ENCODE assay signal across 15 cellular contexts in the genomic region with DNA sequence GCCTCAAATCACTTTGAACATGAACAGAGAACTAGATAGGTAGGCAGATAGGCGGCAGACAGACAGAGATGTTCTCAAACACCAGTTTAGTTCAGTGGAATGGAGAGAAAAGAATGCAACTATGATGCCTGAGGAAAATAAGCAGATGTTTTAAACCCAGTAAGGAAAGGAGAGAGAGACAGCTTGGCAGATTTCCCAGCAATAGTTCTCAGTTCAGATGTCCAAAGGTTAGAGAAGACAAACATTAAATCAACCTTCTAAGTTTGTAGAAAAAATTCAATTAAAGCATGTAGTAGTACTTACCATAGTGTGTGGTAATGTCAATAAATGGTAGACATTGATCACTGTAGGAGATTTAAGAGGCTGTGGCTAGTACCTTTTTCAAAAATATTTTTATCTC.
DNase-seq lines count a peak whose midpoint lies in the region; ATAC-seq and TF ChIP-seq lines count a peak whose summit lies in the region.
"Had no signal": no experiment of that assay in that cellular context is flagged by ENCODE, and none has a peak within 500 bp of the region (broad histone marks: within the 10 kb centered on the region; RNA-seq: fewer than 3 reads in every experiment).

No MANE protein-coding gene starts in this region.

- CTCF ChIA-PET in activated CD8-positive, alpha-beta memory T cell treated with anti-CD3 and anti-CD28 coated beads, Interleukin-2, amount 10 ng/mL, durations not matched to agents 7 days and 5 days (lab: Charles Lee) = interaction anchor here (2.0 kb wide), 1 partner anchor 213 kb away, joined by 5 read pairs; no protein-coding TSS in a partner anchor

- DNase-seq in GM04503 (ENCODE audit: low read depth) (peak; percentile 47), SJCRH30 (peak; percentile 54 to 83), fibroblast of lung (ENCODE audit: low read depth in 2 of 2) (peak; percentile 78 to 90), osteoblast (ENCODE audit: insufficient read length, low spot score, missing footprints) (peak; percentile 23), GM10266 (ENCODE audit: extremely low spot score) (no peak), inferior parietal cortex (ENCODE audit: extremely low spot score) (no peak)
- no peak for DNase-seq in stimulated activated naive CD8-positive, alpha-beta T cell treated with anti-CD3 and anti-CD28 coated beads, Interleukin-15, amount 100 ng/mL, for 72 hours
- no peak for DNase-seq in activated CD8-positive, alpha-beta memory T cell treated with anti-CD3 and anti-CD28 coated beads, Interleukin-2, amount 10 ng/mL, durations not matched to agents 7 days and 5 days
- DNase-seq: activated CD4-positive, alpha-beta T cell treated with anti-CD3 and anti-CD28 coated beads, Interleukin-2, amount 50 U/mL, for 48 hours; activated naive CD4-positive, alpha-beta T cell treated with Interleukin-2 at 50 U/mL for 16 hours; Caco-2; NCI-H2081 had no signal

- H3K9me3 Mint-ChIP-seq in stimulated activated naive CD8-positive, alpha-beta T cell treated with anti-CD3 and anti-CD28 coated beads, Interleukin-15, amount 100 ng/mL, for 72 hours = no peaks in the 10 kb centered on the region
- no peaks in the 10 kb centered on the region for H3K9me3 Mint-ChIP-seq in activated CD8-positive, alpha-beta memory T cell treated with anti-CD3 and anti-CD28 coated beads, Interleukin-2, amount 10 ng/mL, durations not matched to agents 7 days and 5 days (ENCODE audit: low read depth)
- H3K9me3 Mint-ChIP-seq: IgD-negative memory B cell; T-helper 2 cell treated with Interferon-gamma antibody and Interleukin-4, amounts not matched to agents 5 μg/mL and 100 μg/mL, for 36 hours had no signal

- H3K9ac ChIP-seq in fibroblast of lung (ENCODE audit: insufficient read depth, low read length) = no peak overlapping the region

- no peak overlapping the region for H3K4me3 ChIP-seq in SJCRH30
- no peak overlapping the region for H3K4me3 ChIP-seq in fibroblast of lung (replicated peaks in 1 of 4; ENCODE audit: control extremely low read depth in 1 of 4, insufficient read depth in 1 of 4, low read depth in 3 of 4, low read length in 4 of 4)
- no peak overlapping the region for H3K4me3 ChIP-seq in osteoblast (ENCODE audit: insufficient read depth, low read length)

- H3K4me2 ChIP-seq in fibroblast of lung (ENCODE audit: extremely low read depth, insufficient read depth, low read length) = no peak overlapping the region
- H3K4me2 ChIP-seq in osteoblast (ENCODE audit: insufficient read depth, low read length) = no peak overlapping the region

- H3K4me1 ChIP-seq in SJCRH30 (peaks cover 22% of the 10 kb centered on the region), fibroblast of lung (ENCODE audit: control insufficient read depth, extremely low read depth, insufficient read depth, low read length) (peaks cover 22% of the 10 kb centered on the region), osteoblast (ENCODE audit: insufficient read depth, low read length) (peaks cover 27% of the 10 kb centered on the region)

- H4K20me1 ChIP-seq in fibroblast of lung (ENCODE audit: control insufficient read depth, extremely low read depth, insufficient read depth, low read length) (no peaks in the 10 kb centered on the region), osteoblast (ENCODE audit: insufficient read depth, low read length) (no peaks in the 10 kb centered on the region)

- H3K27me3 ChIP-seq in SJCRH30 (no peaks in the 10 kb centered on the region), fibroblast of lung (ENCODE audit: control insufficient read depth, insufficient read depth, low read length) (no peaks in the 10 kb centered on the region), osteoblast (ENCODE audit: insufficient read depth, low read length) (no peaks in the 10 kb centered on the region)
- H3K27me3 ChIP-seq: testis had no signal

- H3K79me2 ChIP-seq in fibroblast of lung (ENCODE audit: control insufficient read depth, insufficient read depth, low read length) (no peaks in the 10 kb centered on the region), osteoblast (ENCODE audit: insufficient read depth, low read length) (no peaks in the 10 kb centered on the region)

- peaks cover 13% of the 10 kb centered on the region for H3K27me3 Mint-ChIP-seq in stimulated activated naive CD8-positive, alpha-beta T cell treated with anti-CD3 and anti-CD28 coated beads, Interleukin-15, amount 100 ng/mL, for 72 hours
- peaks cover 11% of the 10 kb centered on the region for H3K27me3 Mint-ChIP-seq in activated CD8-positive, alpha-beta memory T cell treated with anti-CD3 and anti-CD28 coated beads, Interleukin-2, amount 10 ng/mL, durations not matched to agents 7 days and 5 days

- TF ChIP-seq CTCF in fibroblast of lung (conservative IDR thresholded peaks at IDR 0.05 in 1 of 2, IDR thresholded peaks at IDR 0.05 in 1 of 2; ENCODE audit: low read depth in 1 of 2, low read length in 2 of 2) (no peak), osteoblast (IDR thresholded peaks at IDR 0.05; ENCODE audit: extremely low read depth, low read depth, low read length) (no peak), GM10266 (IDR thresholded peaks at IDR 0.05; ENCODE audit: control insufficient read depth, insufficient read depth, low read depth, missing control alignments) (no peak)

- no peak overlapping the region for H3K4me3 Mint-ChIP-seq in stimulated activated naive CD8-positive, alpha-beta T cell treated with anti-CD3 and anti-CD28 coated beads, Interleukin-15, amount 100 ng/mL, for 72 hours
- H3K4me3 Mint-ChIP-seq in activated CD8-positive, alpha-beta memory T cell treated with anti-CD3 and anti-CD28 coated beads, Interleukin-2, amount 10 ng/mL, durations not matched to agents 7 days and 5 days = no peak overlapping the region
- H3K4me3 Mint-ChIP-seq: IgD-negative memory B cell; T-helper 2 cell treated with Interferon-gamma antibody and Interleukin-4, amounts not matched to agents 5 μg/mL and 100 μg/mL, for 36 hours had no signal

- no peak overlapping the region for H3K27ac Mint-ChIP-seq in stimulated activated naive CD8-positive, alpha-beta T cell treated with anti-CD3 and anti-CD28 coated beads, Interleukin-15, amount 100 ng/mL, for 72 hours
- H3K27ac Mint-ChIP-seq in activated CD8-positive, alpha-beta memory T cell treated with anti-CD3 and anti-CD28 coated beads, Interleukin-2, amount 10 ng/mL, durations not matched to agents 7 days and 5 days = no peak overlapping the region
- H3K27ac Mint-ChIP-seq: IgD-negative memory B cell; T-helper 2 cell treated with Interferon-gamma antibody and Interleukin-4, amounts not matched to agents 5 μg/mL and 100 μg/mL, for 36 hours had no signal

- no peaks in the 10 kb centered on the region for H3K36me3 Mint-ChIP-seq in activated CD8-positive, alpha-beta memory T cell treated with anti-CD3 and anti-CD28 coated beads, Interleukin-2, amount 10 ng/mL, durations not matched to agents 7 days and 5 days
- H3K36me3 Mint-ChIP-seq: IgD-negative memory B cell had no signal

- no peaks in the 10 kb centered on the region for H3K4me1 Mint-ChIP-seq in stimulated activated naive CD8-positive, alpha-beta T cell treated with anti-CD3 and anti-CD28 coated beads, Interleukin-15, amount 100 ng/mL, for 72 hours
- no peaks in the 10 kb centered on the region for H3K4me1 Mint-ChIP-seq in activated CD8-positive, alpha-beta memory T cell treated with anti-CD3 and anti-CD28 coated beads, Interleukin-2, amount 10 ng/mL, durations not matched to agents 7 days and 5 days
- H3K4me1 Mint-ChIP-seq: IgD-negative memory B cell had no signal

- H3K27ac ChIP-seq in SJCRH30 (peak overlapping the region; percentile 6; the same call in 1 of the 2 replicates), fibroblast of lung (ENCODE audit: insufficient read depth, low read length) (no peak overlapping the region), osteoblast (ENCODE audit: low read depth, low read length) (no peak overlapping the region)
- H3K27ac ChIP-seq: testis had no signal

- no peak for ATAC-seq in stimulated activated naive CD8-positive, alpha-beta T cell treated with anti-CD3 and anti-CD28 coated beads, Interleukin-15, amount 100 ng/mL, for 72 hours
- ATAC-seq in activated CD8-positive, alpha-beta memory T cell treated with anti-CD3 and anti-CD28 coated beads, Interleukin-2, amount 10 ng/mL, durations not matched to agents 7 days and 5 days = no peak

- H2AFZ ChIP-seq in fibroblast of lung (ENCODE audit: low read length) (no peak overlapping the region), osteoblast (ENCODE audit: low read length) (peak overlapping the region; percentile 12)

- peaks cover under 1% of the 10 kb centered on the region; the same call in 1 of the 2 replicates for H3K9me3 ChIP-seq in SJCRH30 (replicated peaks)
- no peaks in the 10 kb centered on the region for H3K9me3 ChIP-seq in fibroblast of lung (ENCODE audit: control insufficient read depth, insufficient read depth, low read depth, low read length)
- H3K9me3 ChIP-seq in osteoblast (ENCODE audit: low read depth, low read length) = no peaks in the 10 kb centered on the region
- H3K9me3 ChIP-seq: Caco-2, testis had no signal

- H3K36me3 ChIP-seq in SJCRH30 (no peaks in the 10 kb centered on the region), fibroblast of lung (ENCODE audit: control insufficient read depth, insufficient read depth, low read length) (no peaks in the 10 kb centered on the region), osteoblast (ENCODE audit: insufficient read depth, low read length) (no peaks in the 10 kb centered on the region)

Comparison
In these comparisons a context has a peak if more than half of its experiments do, and no peak if none do; other contexts are left out.
1. DNase-seq: peak in GM04503 (single experiment), SJCRH30 (2 of 2), fibroblast of lung (2 of 2) and osteoblast (single experiment); none in stimulated activated naive CD8-positive, alpha-beta T cell treated with anti-CD3 and anti-CD28 coated beads, Interleukin-15, amount 100 ng/mL, for 72 hours (0 of 2), GM10266 (single experiment), inferior parietal cortex (single experiment) and activated CD8-positive, alpha-beta memory T cell treated with anti-CD3 and anti-CD28 coated beads, Interleukin-2, amount 10 ng/mL, durations not matched to agents 7 days and 5 days (single experiment).